Comparison of ENCODE assay signal across 8 cellular contexts in genomic region chr2:101038455-101039255, GRCh38. TPM values are rescaled to one million over a fixed set of nuclear protein-coding genes. Genes with fewer than 3 reads are reported as not detected.
A peak's percentile ranks its signal among the peaks of the same experiment; 100 is the strongest.
DNase-seq lines count a peak whose midpoint lies in the region; ATAC-seq and TF ChIP-seq lines count a peak whose summit lies in the region.

No MANE protein-coding gene starts in this region.

- peak overlapping the region; percentile 95 for H3K27ac Mint-ChIP-seq in GM23338

- no peak overlapping the region for H3K9ac ChIP-seq in SU-DHL-6 (ENCODE audit: low read length)

- no CpG with 5 or more reads among the region's 21 CpGs for WGBS in iPS DF 6.9 (ENCODE audit: insufficient coverage, insufficient read length)

- H4K20me1 ChIP-seq in GM23338 (replicated peaks; ENCODE audit: insufficient read depth): no peaks in the 10 kb centered on the region
- H4K20me1 ChIP-seq in SU-DHL-6 (ENCODE audit: low read depth, low read length): no peaks in the 10 kb centered on the region

- H3K36me3 Mint-ChIP-seq in GM23338 (ENCODE audit: low read depth): peaks cover 51% of the 10 kb centered on the region

- no peaks in the 10 kb centered on the region for H3F3A ChIP-seq in GM23338 (replicated peaks; ENCODE audit: low read depth)
- H3F3A ChIP-seq in SU-DHL-6 (ENCODE audit: insufficient read depth): no peaks in the 10 kb centered on the region

- DNase-seq in AML-193 (lab: John Stamatoyannopoulos, UW): peak; percentile 30 to 41
- peak; percentile 62 for DNase-seq in GM23338 (ENCODE audit: low spot score)
- DNase-seq in iPS DF 6.9 (ENCODE audit: low read depth, low spot score): peak; percentile 27
- DNase-seq in nucleus accumbens (lab: John Stamatoyannopoulos, UW): no peak

- peaks cover 12% of the 10 kb centered on the region for H3K4me1 Mint-ChIP-seq in GM23338

- H3K27ac ChIP-seq in GM23338 (ENCODE audit: low read depth) (no peak overlapping the region), SU-DHL-6 (ENCODE audit: low read depth, low read length) (no peak overlapping the region), iPS DF 6.9 (ENCODE audit: low read length) (no peak overlapping the region)

- H3K9me2 ChIP-seq in GM23338 (ENCODE audit: insufficient read depth): no peaks in the 10 kb centered on the region
- H3K9me2 ChIP-seq in SU-DHL-6 (replicated peaks; ENCODE audit: insufficient read depth, low read length): no peaks in the 10 kb centered on the region

- TF ChIP-seq CTCF in GM23338 (conservative IDR thresholded peaks at IDR 0.05; ENCODE audit: low read depth in 2 of 2) (peak; percentile 82 to 86), SU-DHL-6 (IDR thresholded peaks at IDR 0.05; ENCODE audit: insufficient read depth, low read length, poor library complexity, severe bottlenecking) (peak; percentile 14)

- no peak overlapping the region for H3K4me3 Mint-ChIP-seq in GM23338

- no peaks in the 10 kb centered on the region for H3K9me3 Mint-ChIP-seq in GM23338

- no peaks in the 10 kb centered on the region for H3K27me3 ChIP-seq in GM23338 (ENCODE audit: insufficient read depth)
- 0 out of 2 replicates have a peak, but pooled peaks cover 3% of the 10 kb centered on the region for H3K27me3 ChIP-seq in SU-DHL-6 (ENCODE audit: low read length)
- H3K27me3 ChIP-seq in iPS DF 6.9 (ENCODE audit: control insufficient read depth, insufficient read depth, low read length): no peaks in the 10 kb centered on the region

- H3K4me2 ChIP-seq in GM23338: no peak overlapping the region
- H3K4me2 ChIP-seq in SU-DHL-6 (ENCODE audit: low read depth, low read length, poor library complexity, severe bottlenecking): no peak overlapping the region

- H3K36me3 ChIP-seq in GM23338 (ENCODE audit: insufficient read depth) (no peaks in the 10 kb centered on the region; the same call in none of the 2 replicates), SU-DHL-6 (ENCODE audit: low read length) (no peaks in the 10 kb centered on the region), iPS DF 6.9 (ENCODE audit: control insufficient read depth, insufficient read depth, low read length) (peaks cover 3% of the 10 kb centered on the region)

- H3K9me3 ChIP-seq in SU-DHL-6 (ENCODE audit: insufficient read depth, low read length): no peaks in the 10 kb centered on the region
- H3K9me3 ChIP-seq in iPS DF 6.9 (ENCODE audit: control insufficient read depth, insufficient read depth, low read length): no peaks in the 10 kb centered on the region

- H3K79me2 ChIP-seq in GM23338 (replicated peaks; ENCODE audit: insufficient read depth): no peaks in the 10 kb centered on the region
- no peaks in the 10 kb centered on the region for H3K79me2 ChIP-seq in SU-DHL-6 (ENCODE audit: insufficient read depth, low read length)

- peak; percentile 82 for ATAC-seq in GM23338
- ATAC-seq in GM21723 (IDR thresholded peaks at IDR 0.05; ENCODE audit: unreplicated experiment): no peak
- ATAC-seq in HG02610 (IDR thresholded peaks at IDR 0.05; ENCODE audit: unreplicated experiment): no peak
- no peak for ATAC-seq in GM18870 (IDR thresholded peaks at IDR 0.05; ENCODE audit: unreplicated experiment)

- H3K4me1 ChIP-seq in GM23338 (ENCODE audit: insufficient read depth) (no peaks in the 10 kb centered on the region), iPS DF 6.9 (ENCODE audit: control insufficient read depth, insufficient read depth, low read length) (no peaks in the 10 kb centered on the region)

- H3K27me3 Mint-ChIP-seq in GM23338 (ENCODE audit: insufficient read depth, low read depth, poor library complexity): peaks cover 4% of the 10 kb centered on the region

- H3K4me3 ChIP-seq in GM23338 (no peak overlapping the region), SU-DHL-6 (ENCODE audit: insufficient read depth, low read length, poor library complexity, severe bottlenecking) (no peak overlapping the region), iPS DF 6.9 (ENCODE audit: low read length) (no peak overlapping the region)

- H2AFZ ChIP-seq in GM23338 (no peak overlapping the region), SU-DHL-6 (ENCODE audit: low read depth, low read length, severe bottlenecking) (peak overlapping the region; percentile 21)

TF ChIP-seq in GM23338, 12 proteins besides CTCF, POLR2A, EP300 and RAD21:
- no peak for TF ChIP-seq CREB1 (CRISPR knock-in tag; IDR thresholded peaks at IDR 0.05; ENCODE audit: low read depth)
- no peak for TF ChIP-seq ZNF331 (CRISPR knock-in tag; IDR thresholded peaks at IDR 0.05; ENCODE audit: low read depth)
- TF ChIP-seq POLR2AphosphoS5 (IDR thresholded peaks at IDR 0.05; ENCODE audit: low read depth): no peak
- no peak for TF ChIP-seq EZH2 (IDR thresholded peaks at IDR 0.05; ENCODE audit: low read depth, unreplicated experiment)
TF ChIP-seq in GM23338: peak in this region for 0.

RNA-seq across cellular contexts. Expression of gene RPL31, which starts 36.6 kb away (rescaled TPM):
- 819 and 926 TPM in 2 replicates for total RNA-seq in GM23338 (2014; rRNA removed; shearing (Covaris generic))
- polyA plus RNA-seq in GM23338 (2016; fragmentation: Nextera tagmentation; extraction: Ambion mirVana): 3,213 and 3,415 TPM in 2 replicates

Comparison
In these comparisons a context has a peak if more than half of its experiments do, and no peak if none do; other contexts are left out.
1. DNase-seq: peak in AML-193 (2 of 2), GM23338 (single experiment) and iPS DF 6.9 (single experiment); none in nucleus accumbens (0 of 56).